In genomic region chr18:37019157-37019571, GRCh38 we compare ENCODE assay signal across 9 cellular contexts.
DNase-seq lines count a peak whose midpoint lies in the region; ATAC-seq, FAIRE-seq and TF ChIP-seq lines count a peak whose summit lies in the region.
"Had no signal": no experiment of that assay in that cellular context is flagged by ENCODE, and none has a peak within 500 bp of the region (broad histone marks: within the 10 kb centered on the region; RNA-seq: fewer than 3 reads in every experiment).

No MANE protein-coding gene starts in this region.

- H3K79me1 ChIP-seq in mesendoderm (ENCODE audit: low read length): no peaks in the 10 kb centered on the region

- H3K36me3 ChIP-seq in GM12878 (ENCODE audit: control insufficient read depth in 2 of 2, insufficient read depth in 2 of 2, low read length in 1 of 2) (no peaks in the 10 kb centered on the region), mesendoderm (ENCODE audit: control insufficient read depth, insufficient read depth, low read length) (no peaks in the 10 kb centered on the region)

- H3K56ac ChIP-seq in mesendoderm (ENCODE audit: low read length): peak overlapping the region; percentile 46

- H2AK5ac ChIP-seq in mesendoderm (ENCODE audit: low read length): no peak overlapping the region

- H3K23ac ChIP-seq in mesendoderm (ENCODE audit: low read length): no peak overlapping the region

- H3K4ac ChIP-seq in mesendoderm (ENCODE audit: low read depth, low read length): no peak overlapping the region

- H3K27me3 ChIP-seq in GM12878 (replicated peaks in 1 of 2; ENCODE audit: control insufficient read depth in 2 of 2, insufficient read depth in 2 of 2, low read length in 1 of 2) (no peaks in the 10 kb centered on the region), mesendoderm (ENCODE audit: insufficient read depth, low read length, poor library complexity) (no peaks in the 10 kb centered on the region)

- H2AFZ ChIP-seq in GM12878 (ENCODE audit: control insufficient read depth, low read depth, low read length): no peak overlapping the region

- BruUV-seq in GM12878 (replicated peaks; lab: Mats Ljungman, UMichigan): no TSS peak

- H3K9me3 ChIP-seq in GM12878 (replicated peaks; ENCODE audit: control insufficient read depth, insufficient read depth, low read length): no peaks in the 10 kb centered on the region; the same call in 1 of the 3 replicates

- H3K27ac ChIP-seq in GM12878 (ENCODE audit: control insufficient read depth, insufficient read depth): no peak overlapping the region
- no peak overlapping the region for H3K27ac ChIP-seq in mesendoderm (ENCODE audit: low read depth, low read length)

- TF ChIP-seq CTCF in GM12873 (IDR thresholded peaks at IDR 0.05; ENCODE audit: insufficient read depth, low read depth, low read length, missing control alignments) (peak; percentile 42), GM12878 (IDR thresholded peaks at IDR 0.05 in 2 of 3, conservative IDR thresholded peaks at IDR 0.05 in 1 of 3; ENCODE audit: control insufficient read depth in 2 of 3, extremely low read depth in 1 of 3, insufficient read depth in 1 of 3, low read depth in 3 of 3, low read length in 3 of 3) (peak; percentile 10 to 20 (median 18); a peak in 1 of 6 replicates)

- no peak overlapping the region for H2BK5ac ChIP-seq in mesendoderm (ENCODE audit: low read length)

- H4K5ac ChIP-seq in mesendoderm (ENCODE audit: low read length): no peak overlapping the region

- H3K4me3 ChIP-seq in GM12878 (no peak overlapping the region), mesendoderm (ENCODE audit: low read length) (no peak overlapping the region)

- no peak overlapping the region for H2BK120ac ChIP-seq in mesendoderm (ENCODE audit: low read depth, low read length)

- TF ChIP-seq RAD21 in GM12878 (IDR thresholded peaks at IDR 0.05; ENCODE audit: insufficient read depth, low read depth, low read length): 0 out of 2 replicates have a peak, but pooled peaks have one; percentile 10

- no peaks in the 10 kb centered on the region for H3K4me1 ChIP-seq in GM12878 (ENCODE audit: control insufficient read depth, insufficient read depth, low read length)
- no peaks in the 10 kb centered on the region for H3K4me1 ChIP-seq in mesendoderm (ENCODE audit: control insufficient read depth, low read depth, low read length)

- H3K79me2 ChIP-seq in GM12878 (ENCODE audit: control insufficient read depth, insufficient read depth, low read length) (no peaks in the 10 kb centered on the region), mesendoderm (ENCODE audit: control insufficient read depth, insufficient read depth, low read length) (no peaks in the 10 kb centered on the region)

- peak; percentile 47 for DNase-seq in NCI-H2029 (lab: John Stamatoyannopoulos, UW)
- DNase-seq in GM12878 (ENCODE audit: low read depth, low spot score): no peak
- DNase-seq in mesendoderm: peak; percentile 84
- DNase-seq in SW480 (ENCODE audit: low spot score): no peak

- FAIRE-seq in GM12878 (lab: Jason Lieb, UNC): peak; percentile 38
- FAIRE-seq: RCC 7860 had no signal

- no peak overlapping the region for H4K8ac ChIP-seq in mesendoderm (ENCODE audit: low read depth, low read length)

- CTCF ChIA-PET in GM12878 (lab: Yijun Ruan, JAX): no interaction called here

- TF ChIP-seq POLR2A in GM12878 (IDR thresholded peaks at IDR 0.05; ENCODE audit: low read depth, low read length): no peak

- 51% methylated on average over 5 of the region's 5 CpGs for WGBS in GM12878 (ENCODE audit: insufficient coverage, insufficient replicate concordance, low lambda C conversion rate, missing lambda C conversion rate)
- WGBS in mesendoderm (ENCODE audit: extremely low coverage, insufficient coverage, low lambda C conversion rate): no CpG with 5 or more reads among the region's 5 CpGs

- no peak for TF ChIP-seq EP300 in GM12878 (IDR thresholded peaks at IDR 0.05; ENCODE audit: borderline replicate concordance in 1 of 2, control insufficient read depth in 1 of 2, low read depth in 2 of 2, low read length in 2 of 2)

- H2BK15ac ChIP-seq in mesendoderm (replicated peaks; ENCODE audit: low read depth): no peak overlapping the region

- in situ Hi-C loops in GM12878 (cut with MboI): no loop called here

- H3K9ac ChIP-seq in GM12878 (ENCODE audit: control insufficient read depth, insufficient read depth, low read length) (no peak overlapping the region), mesendoderm (ENCODE audit: low read length) (no peak overlapping the region)

- ATAC-seq in GM12878 (peak; percentile 81), GM18498 (IDR thresholded peaks at IDR 0.05; ENCODE audit: unreplicated experiment) (no peak), HG03457 (IDR thresholded peaks at IDR 0.05; ENCODE audit: unreplicated experiment) (no peak), GM21447 (IDR thresholded peaks at IDR 0.05; ENCODE audit: unreplicated experiment) (no peak)

- no peaks in the 10 kb centered on the region for H4K20me1 ChIP-seq in GM12878 (ENCODE audit: control insufficient read depth, insufficient read depth)

- RAD21 ChIA-PET in GM12878 (lab: Charles Lee; ENCODE audit: unreplicated experiment): no interaction called here

- H3K18ac ChIP-seq in mesendoderm (ENCODE audit: low read length): no peak overlapping the region

- POLR2A ChIA-PET in GM12878 (lab: Charles Lee): no interaction called here

- intact Hi-C loops in GM12878 (cut with micrococcal nuclease; ENCODE audit: unreplicated experiment): no loop called here

- SMC1A ChIA-PET in GM12878 (lab: Charles Lee; ENCODE audit: uncharacterized antibody, unreplicated experiment): no interaction called here

- H3K4me2 ChIP-seq in GM12878 (ENCODE audit: control insufficient read depth, insufficient read depth): no peak overlapping the region
- no peak overlapping the region for H3K4me2 ChIP-seq in mesendoderm (ENCODE audit: low read length)

TF ChIP-seq in GM12878, 131 proteins besides CTCF, POLR2A, EP300 and RAD21:
- TF ChIP-seq STAT3 (IDR thresholded peaks at IDR 0.05; ENCODE audit: low read depth, low read length) (no peak), CBX5 (IDR thresholded peaks at IDR 0.05; ENCODE audit: low read depth) (no peak), GATAD2B (conservative IDR thresholded peaks at IDR 0.05; ENCODE audit: low read depth) (no peak)

Comparison
In these comparisons a context has a peak if more than half of its experiments do, and no peak if none do; other contexts are left out.
1. DNase-seq: peak in NCI-H2029 (single experiment) and mesendoderm (single experiment); none in GM12878 (single experiment) and SW480 (single experiment).